16 cellular contexts compared by ENCODE assay signal in genomic region chr15:72541714-72542113, GRCh38.
A peak's percentile ranks its signal among the peaks of the same experiment; 100 is the strongest.
DNase-seq lines count a peak whose midpoint lies in the region; ATAC-seq, FAIRE-seq and TF ChIP-seq lines count a peak whose summit lies in the region.
"Had no signal": no experiment of that assay in that cellular context is flagged by ENCODE, and none has a peak within 500 bp of the region (broad histone marks: within the 10 kb centered on the region; RNA-seq: fewer than 3 reads in every experiment).

No MANE protein-coding gene starts in this region.

- peak overlapping the region; percentile 61 for H3K27ac Mint-ChIP-seq in activated T-cell treated with anti-CD3 and anti-CD28 coated beads, Interleukin-2, amount 50 U/mL, for 72 hours

- intact Hi-C loops in K562 (cut with micrococcal nuclease) (no loop called here), kidney (cut with DNase I) (no loop called here), HepG2 (cut with micrococcal nuclease; ENCODE audit: unreplicated experiment) (no loop called here)

- H4K8ac ChIP-seq in trophoblast cell (ENCODE audit: low read depth, low read length) = no peak overlapping the region

- H3K14ac ChIP-seq in trophoblast cell (ENCODE audit: low read length) = no peak overlapping the region

- no peak overlapping the region for H2BK12ac ChIP-seq in trophoblast cell (ENCODE audit: low read length)

- no TSS peak for BruUV-seq in K562 (replicated peaks; lab: Mats Ljungman, UMichigan)
- no TSS peak for BruUV-seq in HepG2 (replicated peaks; lab: Mats Ljungman, UMichigan)

- POLR2A ChIA-PET in HEK293 (lab: Yijun Ruan, JAX) = no interaction called here
- POLR2A ChIA-PET in K562 (lab: Yijun Ruan, JAX) = no interaction called here
- POLR2A ChIA-PET in HepG2 (lab: Yijun Ruan, JAX) = no interaction called here

- peak overlapping the region; percentile 62 for H3K4ac ChIP-seq in trophoblast cell (ENCODE audit: low read depth, low read length)

- no peak overlapping the region for H3K23ac ChIP-seq in trophoblast cell (ENCODE audit: low read length)

- CTCF ChIA-PET in HEK293 (lab: Yijun Ruan, JAX) (interaction anchor here (0.7 kb wide), 1 partner anchor 8 kb away, joined by 3 read pairs; no protein-coding TSS in a partner anchor), K562 (lab: Yijun Ruan, JAX; ENCODE audit: low intra/inter-chr PET ratio) (no interaction called here), HepG2 (lab: Yijun Ruan, JAX; ENCODE audit: low intra/inter-chr PET ratio, low total read pairs) (no interaction called here)

- TF ChIP-seq POLR2A in K562 (conservative IDR thresholded peaks at IDR 0.05) (no peak), HepG2 (IDR thresholded peaks at IDR 0.05; ENCODE audit: insufficient read depth in 1 of 2, low read depth in 2 of 2, low read length in 2 of 2) (no peak)

- in situ Hi-C loops in K562 (cut with MboI) = no loop called here
- in situ Hi-C loops in HepG2 (cut with HindIII; ENCODE audit: extremely low pct_ligation_motif_present, low pct_unique_long_range_greater_than_20kb) = no loop called here

- peaks cover 0 to 5% of the 10 kb centered on the region in 2 donors for H3K9me3 Mint-ChIP-seq in activated T-cell treated with anti-CD3 and anti-CD28 coated beads, Interleukin-2, amount 50 U/mL, for 72 hours

- peaks cover 11 to 21% of the 10 kb centered on the region in 2 experiments for H3K36me3 ChIP-seq in HEK293 (ENCODE audit: control insufficient read depth in 2 of 2, insufficient read depth in 1 of 2, low read length in 2 of 2)
- peaks cover 9% of the 10 kb centered on the region; the same call in 2 of the 3 replicates for H3K36me3 ChIP-seq in K562 (ENCODE audit: control insufficient read depth, insufficient read depth, low read length)
- H3K36me3 ChIP-seq in trophoblast cell (ENCODE audit: control insufficient read depth in 1 of 2, insufficient read depth in 2 of 2, low read length in 2 of 2) = peaks cover 12% of the 10 kb centered on the region in 2 experiments
- H3K36me3 ChIP-seq in kidney (ENCODE audit: control insufficient read depth in 1 of 2, insufficient read depth in 2 of 2, low read length in 2 of 2) = peaks cover 0 to 4% of the 10 kb centered on the region in 2 donors
- peaks cover 0 to 11% of the 10 kb centered on the region in 2 experiments; a peak in 2 of 5 replicates for H3K36me3 ChIP-seq in HepG2 (replicated peaks in 1 of 2; ENCODE audit: control insufficient read depth in 1 of 2, insufficient read depth in 2 of 2, low read length in 2 of 2)

- H3K4me3 Mint-ChIP-seq in activated T-cell treated with anti-CD3 and anti-CD28 coated beads, Interleukin-2, amount 50 U/mL, for 72 hours = no peak overlapping the region
- H3K4me3 Mint-ChIP-seq: CD8-positive, alpha-beta memory T cell had no signal

- H3K27me3 ChIP-seq in K562 (ENCODE audit: control insufficient read depth in 2 of 2, insufficient read depth in 2 of 2, low read length in 2 of 2) (no peaks in the 10 kb centered on the region), trophoblast cell (ENCODE audit: insufficient read depth, low read length) (no peaks in the 10 kb centered on the region), HepG2 (ENCODE audit: control insufficient read depth in 1 of 2, insufficient read depth in 2 of 2, low read length in 2 of 2) (no peaks in the 10 kb centered on the region)
- H3K27me3 ChIP-seq: BLaER1 had no signal

- no peaks in the 10 kb centered on the region for H3K9me3 ChIP-seq in HEK293 (ENCODE audit: control insufficient read depth, insufficient read depth, low read depth, low read length)
- H3K9me3 ChIP-seq in K562 (replicated peaks; ENCODE audit: control insufficient read depth, insufficient read depth, low read depth, low read length) = peaks cover 14% of the 10 kb centered on the region
- H3K9me3 ChIP-seq in trophoblast cell (ENCODE audit: insufficient read depth, low read depth, low read length) = peaks cover 4% of the 10 kb centered on the region
- peaks cover 0 to 6% of the 10 kb centered on the region in 2 donors for H3K9me3 ChIP-seq in kidney (ENCODE audit: control insufficient read depth in 1 of 2, low read length in 2 of 2)
- H3K9me3 ChIP-seq in HepG2 (ENCODE audit: low read length) = no peaks in the 10 kb centered on the region

- H3K27me3 Mint-ChIP-seq in activated T-cell treated with anti-CD3 and anti-CD28 coated beads, Interleukin-2, amount 50 U/mL, for 72 hours (ENCODE audit: low read depth) = no peaks in the 10 kb centered on the region

- H4K12ac ChIP-seq in trophoblast cell (ENCODE audit: low read depth, low read length) = no peak overlapping the region

- no peak overlapping the region for H4K91ac ChIP-seq in trophoblast cell (ENCODE audit: low read depth, low read length)

- H2AK5ac ChIP-seq in trophoblast cell (ENCODE audit: low read length) = no peak overlapping the region

- no peak overlapping the region for H2BK5ac ChIP-seq in trophoblast cell (ENCODE audit: low read depth, low read length, poor library complexity)

- H3K79me1 ChIP-seq in trophoblast cell (ENCODE audit: low read length) = no peaks in the 10 kb centered on the region

- peaks cover 3% of the 10 kb centered on the region for H3K4me1 ChIP-seq in HEK293 (ENCODE audit: control insufficient read depth, insufficient read depth, low read length)
- no peaks in the 10 kb centered on the region for H3K4me1 ChIP-seq in K562 (replicated peaks in 1 of 2; ENCODE audit: control insufficient read depth in 2 of 2, insufficient read depth in 2 of 2, low read length in 2 of 2)
- H3K4me1 ChIP-seq in trophoblast cell (ENCODE audit: control insufficient read depth in 1 of 2, insufficient read depth in 2 of 2, low read length in 2 of 2) = no peaks in the 10 kb centered on the region
- peaks cover 0 to 5% of the 10 kb centered on the region in 2 donors for H3K4me1 ChIP-seq in kidney (ENCODE audit: control insufficient read depth in 1 of 2, insufficient read depth in 1 of 2, low read depth in 1 of 2, low read length in 2 of 2)
- no peaks in the 10 kb centered on the region for H3K4me1 ChIP-seq in HepG2 (ENCODE audit: insufficient read depth, low read length)
- H3K4me1 ChIP-seq: BLaER1, Caco-2 had no signal

- TF ChIP-seq CTCF in HEK293 (tag by site-specific recombination; IDR thresholded peaks at IDR 0.05) (no peak), K562 (IDR thresholded peaks at IDR 0.05 in 2 of 3, conservative IDR thresholded peaks at IDR 0.05 in 1 of 3; ENCODE audit: insufficient read depth in 2 of 3, low read depth in 1 of 3, low read length in 3 of 3) (no peak), kidney (IDR thresholded peaks at IDR 0.05; ENCODE audit: borderline replicate concordance, extremely low read depth, insufficient read depth) (no peak), HepG2 (CRISPR knock-in tag; IDR thresholded peaks at IDR 0.05) (no peak)

- H3K79me2 ChIP-seq in K562 (ENCODE audit: control insufficient read depth, insufficient read depth, low read length) (peaks cover 15% of the 10 kb centered on the region; the same call in 2 of the 3 replicates), trophoblast cell (ENCODE audit: control insufficient read depth, insufficient read depth, low read length, poor library complexity) (no peaks in the 10 kb centered on the region), HepG2 (ENCODE audit: insufficient read depth, low read length) (peaks cover 12% of the 10 kb centered on the region)

- FAIRE-seq in K562 (lab: Jason Lieb, UNC) (peak; percentile 44), kidney (lab: Jason Lieb, UNC) (no peak), HepG2 (lab: Jason Lieb, UNC) (no peak)

- peaks cover 9% of the 10 kb centered on the region for H3K4me1 Mint-ChIP-seq in activated T-cell treated with anti-CD3 and anti-CD28 coated beads, Interleukin-2, amount 50 U/mL, for 72 hours (ENCODE audit: low read depth)

- H3K18ac ChIP-seq in trophoblast cell (ENCODE audit: low read length) = no peak overlapping the region

- no peak for DNase-seq in activated T-cell treated with anti-CD3 and anti-CD28 coated beads, Interleukin-2, amount 50 U/mL, for 72 hours
- no peak for DNase-seq in activated T-cell treated with anti-CD3 and anti-CD28 coated beads, Interleukin-2, amount 50 U/mL, for 1 hour
- DNase-seq in K562 (ENCODE audit: extremely low read depth in 1 of 4, low spot score in 3 of 4) (no peak), trophoblast cell (no peak), kidney (no peak), HepG2 (ENCODE audit: low spot score) (no peak)
- DNase-seq: 8988T; AML-193; Caco-2; CD8-positive, alpha-beta memory T cell; DND-41; GDM1 had no signal

- no peak overlapping the region for H2BK120ac ChIP-seq in trophoblast cell (ENCODE audit: insufficient read depth, low read length, poor library complexity)

- ATAC-seq in activated T-cell treated with anti-CD3 and anti-CD28 coated beads, Interleukin-2, amount 50 U/mL, for 72 hours (replicated peaks in 1 of 2) = no peak
- no peak for ATAC-seq in K562
- ATAC-seq in HepG2 = no peak
- ATAC-seq: HCT116 had no signal

- H3K9ac ChIP-seq in K562 (ENCODE audit: insufficient read depth in 1 of 2, low read depth in 2 of 2, low read length in 2 of 2) (no peak overlapping the region), trophoblast cell (ENCODE audit: low read length) (no peak overlapping the region), kidney (ENCODE audit: low read length in 2 of 2) (no peak overlapping the region), HepG2 (ENCODE audit: insufficient read depth, low read depth, low read length) (no peak overlapping the region)
- H3K9ac ChIP-seq: BLaER1 had no signal

- H3K4me3 ChIP-seq in HEK293 (ENCODE audit: low read depth, low read length) (no peak overlapping the region), K562 (no peak overlapping the region), trophoblast cell (ENCODE audit: low read depth, low read length) (no peak overlapping the region), kidney (ENCODE audit: low read length in 2 of 2) (no peak overlapping the region), HepG2 (replicated peaks in 1 of 3; ENCODE audit: insufficient read depth in 1 of 3, low read depth in 2 of 3, low read length in 3 of 3) (no peak overlapping the region)
- H3K4me3 ChIP-seq: BLaER1 had no signal

- TF ChIP-seq EP300 in K562 (IDR thresholded peaks at IDR 0.05; ENCODE audit: low read length) = no peak
- no peak for TF ChIP-seq EP300 in HepG2 (IDR thresholded peaks at IDR 0.05; ENCODE audit: low read depth in 2 of 2, low read length in 2 of 2)
- TF ChIP-seq EP300 in HepG2 (CRISPR knock-in tag; IDR thresholded peaks at IDR 0.05; ENCODE audit: borderline replicate concordance) = no peak

- no peaks in the 10 kb centered on the region for H3K9me1 ChIP-seq in K562 (ENCODE audit: control insufficient read depth, insufficient read depth, low read length)

- H3K4me2 ChIP-seq in K562 (ENCODE audit: insufficient read depth, low read length) = no peak overlapping the region
- H3K4me2 ChIP-seq in trophoblast cell (ENCODE audit: low read length) = no peak overlapping the region
- no peak overlapping the region for H3K4me2 ChIP-seq in HepG2 (ENCODE audit: low read depth, low read length)
- H3K4me2 ChIP-seq: BLaER1 had no signal

- H4K20me1 ChIP-seq in K562 (replicated peaks; ENCODE audit: control insufficient read depth, insufficient read depth, low read length) (no peaks in the 10 kb centered on the region), HepG2 (ENCODE audit: insufficient read depth, low read length) (no peaks in the 10 kb centered on the region)

- no peak overlapping the region for H2AFZ ChIP-seq in K562 (ENCODE audit: low read depth, low read length)
- H2AFZ ChIP-seq in trophoblast cell (ENCODE audit: insufficient read depth, low read length, poor library complexity) = no peak overlapping the region
- no peak overlapping the region for H2AFZ ChIP-seq in HepG2 (ENCODE audit: low read length)

- peaks cover 7 to 22% of the 10 kb centered on the region in 2 donors for H3K36me3 Mint-ChIP-seq in activated T-cell treated with anti-CD3 and anti-CD28 coated beads, Interleukin-2, amount 50 U/mL, for 72 hours (ENCODE audit: insufficient read depth in 2 of 2)

- TF ChIP-seq RAD21 in K562 (CRISPR knock-in tag; conservative IDR thresholded peaks at IDR 0.05 in 1 of 2, IDR thresholded peaks at IDR 0.05 in 1 of 2) = no peak
- TF ChIP-seq RAD21 in HepG2 (CRISPR knock-in tag; IDR thresholded peaks at IDR 0.05) = no peak

- H3K27ac ChIP-seq in HEK293 (ENCODE audit: extremely low read depth, low read depth, low read length) (no peak overlapping the region), K562 (ENCODE audit: extremely low read depth, low read depth, low read length) (no peak overlapping the region), trophoblast cell (ENCODE audit: low read depth, low read length) (no peak overlapping the region), kidney (ENCODE audit: low read depth in 2 of 2, low read length in 2 of 2) (no peak overlapping the region), HepG2 (ENCODE audit: extremely low read length, insufficient read depth, low read length) (no peak overlapping the region)
- H3K27ac ChIP-seq: BLaER1, HL-60 had no signal
